ENCODE assay signal across 20 cellular contexts in the genomic region with DNA sequence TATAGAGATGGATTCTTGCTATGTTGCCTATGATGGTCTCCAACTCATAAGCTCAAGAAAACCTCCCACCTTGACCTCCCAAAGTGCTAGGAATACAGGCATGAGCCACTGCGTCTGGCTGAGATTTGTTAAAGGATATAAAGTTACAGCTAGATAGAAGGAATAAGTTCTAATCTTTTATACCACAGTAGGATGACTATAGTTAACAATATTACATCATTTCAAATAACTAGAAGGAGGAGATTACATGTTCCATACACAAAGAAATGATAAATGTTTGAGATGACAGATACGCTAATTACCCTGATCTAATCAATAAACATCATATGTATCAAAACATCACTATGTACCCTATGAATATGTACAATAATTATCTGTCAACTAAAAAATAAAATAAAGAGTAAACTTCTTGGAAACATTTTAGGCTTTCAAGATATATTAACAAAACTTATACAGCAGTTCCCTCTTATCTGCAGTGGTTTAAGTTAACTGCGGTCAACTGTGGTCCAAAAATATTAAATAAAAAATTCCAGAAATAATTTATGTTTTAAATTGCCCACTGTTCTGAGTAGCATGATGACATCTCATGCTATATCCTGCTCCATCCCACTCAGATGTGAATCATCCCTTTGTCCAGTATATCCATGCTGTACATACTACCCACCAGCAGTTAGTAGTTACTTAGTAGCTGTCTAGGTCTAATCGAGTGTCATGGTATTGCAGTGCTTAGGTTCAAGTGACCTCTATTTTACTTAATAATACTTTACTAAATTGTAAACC.
A peak's percentile ranks its signal among the peaks of the same experiment; 100 is the strongest.
DNase-seq lines count a peak whose midpoint lies in the region; ATAC-seq, FAIRE-seq and TF ChIP-seq lines count a peak whose summit lies in the region.
"Had no signal": no experiment of that assay in that cellular context is flagged by ENCODE, and none has a peak within 500 bp of the region (broad histone marks: within the 10 kb centered on the region; RNA-seq: fewer than 3 reads in every experiment).

No MANE protein-coding gene starts in this region.

- TF ChIP-seq RAD21 in IMR-90 (IDR thresholded peaks at IDR 0.05; ENCODE audit: low read length) = no peak

- H4K91ac ChIP-seq in IMR-90 (ENCODE audit: insufficient read depth, low read depth, low read length) = no peak overlapping the region

- POLR2A ChIA-PET in IMR-90 (lab: Charles Lee; ENCODE audit: unreplicated experiment) (interaction anchor here (0.6 kb wide), 2 partner anchors 29 to 1246 kb away, joined by 3 read pairs; no protein-coding TSS in a partner anchor), MCF 10A (lab: Yijun Ruan, JAX) (interaction anchor here (0.6 kb wide), 1 partner anchor 120 kb away, joined by 3 read pairs; no protein-coding TSS in a partner anchor)

- no peaks in the 10 kb centered on the region for H4K20me1 ChIP-seq in IMR-90 (ENCODE audit: insufficient read depth, low read length)

- TF ChIP-seq CTCF in IMR-90 (conservative IDR thresholded peaks at IDR 0.05; ENCODE audit: low read depth, low read length) (no peak), bronchial epithelial cell (IDR thresholded peaks at IDR 0.05; ENCODE audit: insufficient read depth, low read length, severe bottlenecking) (no peak), fibroblast of villous mesenchyme (IDR thresholded peaks at IDR 0.05; ENCODE audit: insufficient read depth, low read depth, low read length) (no peak), Peyer's patch (IDR thresholded peaks at IDR 0.05) (no peak), coronary artery (IDR thresholded peaks at IDR 0.05) (no peak), MCF 10A (IDR thresholded peaks at IDR 0.05; ENCODE audit: unreplicated experiment) (no peak)

- H3K36me3 ChIP-seq in IMR-90 (ENCODE audit: control insufficient read depth, insufficient read depth, low read length) (no peaks in the 10 kb centered on the region), bronchial epithelial cell (ENCODE audit: control insufficient read depth, insufficient read depth, low read length) (no peaks in the 10 kb centered on the region), Peyer's patch (no peaks in the 10 kb centered on the region)

- no peak overlapping the region for H2BK20ac ChIP-seq in IMR-90 (ENCODE audit: low read depth, low read length)

- H3K4me3 Mint-ChIP-seq in MCF 10A (ENCODE audit: unreplicated experiment) = no peak overlapping the region
- H3K4me3 Mint-ChIP-seq: CD4-positive, alpha-beta memory T cell had no signal

- no peak overlapping the region for H3K4me3 ChIP-seq in IMR-90 (ENCODE audit: insufficient read depth, low read depth, low read length)
- no peak overlapping the region for H3K4me3 ChIP-seq in bronchial epithelial cell (ENCODE audit: low read depth, low read length)
- H3K4me3 ChIP-seq in fibroblast of villous mesenchyme (ENCODE audit: low read depth, low read length) = no peak overlapping the region
- H3K4me3 ChIP-seq in Peyer's patch = no peak overlapping the region
- H3K4me3 ChIP-seq in coronary artery = no peak overlapping the region
- H3K4me3 ChIP-seq: PC-9 had no signal

- H2BK15ac ChIP-seq in IMR-90 (ENCODE audit: low read depth, low read length) = no peak overlapping the region

- H3K23ac ChIP-seq in IMR-90 (ENCODE audit: low read depth, low read length) = no peak overlapping the region

- H3K4ac ChIP-seq in IMR-90 (ENCODE audit: low read depth, low read length) = no peak overlapping the region

- no peak overlapping the region for H2BK120ac ChIP-seq in IMR-90 (ENCODE audit: low read depth, low read length)

- H2AFZ ChIP-seq in IMR-90 (replicated peaks; ENCODE audit: low read length, poor library complexity) = no peak overlapping the region
- H2AFZ ChIP-seq: PC-9 had no signal

- BruUV-seq in IMR-90 (replicated peaks; lab: Mats Ljungman, UMichigan) (no TSS peak), MCF 10A (replicated peaks; lab: Mats Ljungman, UMichigan) (no TSS peak)

- no peak overlapping the region for H3K14ac ChIP-seq in IMR-90 (replicated peaks; ENCODE audit: low read depth, low read length)

- H3K27ac ChIP-seq in IMR-90 (ENCODE audit: insufficient read depth, low read length) (no peak overlapping the region), Peyer's patch (no peak overlapping the region), coronary artery (no peak overlapping the region)
- H3K27ac ChIP-seq: PC-9 had no signal

- no peak overlapping the region for H3K18ac ChIP-seq in IMR-90 (ENCODE audit: low read depth, low read length)

- no peaks in the 10 kb centered on the region for H3K4me1 Mint-ChIP-seq in MCF 10A (ENCODE audit: insufficient read depth, unreplicated experiment)
- H3K4me1 Mint-ChIP-seq: CD4-positive, alpha-beta memory T cell had no signal

- no peak overlapping the region for H2AK9ac ChIP-seq in IMR-90 (replicated peaks; ENCODE audit: low read depth, low read length, poor library complexity)

- peaks cover 7% of the 10 kb centered on the region for H3K9me3 Mint-ChIP-seq in MCF 10A (ENCODE audit: unreplicated experiment)

- in situ Hi-C loops in IMR-90 (cut with MboI; ENCODE audit: low sequenced_read_pairs) = no loop called here

- no peak overlapping the region for H3K56ac ChIP-seq in IMR-90 (ENCODE audit: extremely low read depth, insufficient read depth, low read length)

- no peak overlapping the region for H3K9ac ChIP-seq in IMR-90 (ENCODE audit: low read depth, low read length)

- FAIRE-seq in bronchial epithelial cell (lab: Jason Lieb, UNC) = no peak
- FAIRE-seq in urothelium cell line (lab: Jason Lieb, UNC) = peak; percentile 95
- FAIRE-seq: H1, HepG2 had no signal

- H3K27ac Mint-ChIP-seq in MCF 10A (ENCODE audit: low read depth, unreplicated experiment) = no peak overlapping the region
- H3K27ac Mint-ChIP-seq: CD4-positive, alpha-beta memory T cell had no signal

- no peaks in the 10 kb centered on the region for H3K27me3 Mint-ChIP-seq in MCF 10A (ENCODE audit: insufficient read depth, unreplicated experiment)
- H3K27me3 Mint-ChIP-seq: CD4-positive, alpha-beta memory T cell had no signal

- H3K9me1 ChIP-seq in IMR-90 (ENCODE audit: insufficient read depth, low read length) = no peaks in the 10 kb centered on the region

- WGBS in IMR-90 (ENCODE audit: extremely low coverage in 2 of 2, insufficient read length in 1 of 2), 2 experiments = no CpG with 5 or more reads among the region's 4 CpGs

- H3K36me3 Mint-ChIP-seq in MCF 10A (ENCODE audit: insufficient read depth, unreplicated experiment) = no peaks in the 10 kb centered on the region

- dilution Hi-C loops in IMR-90 (cut with HindIII; ENCODE audit: low sequenced_read_pairs, unreplicated experiment) = no loop called here

- intact Hi-C loops in IMR-90 (cut with micrococcal nuclease) = no loop called here
- intact Hi-C loops in MCF 10A (cut with micrococcal nuclease) = no loop called here

- H3K9me3 ChIP-seq in IMR-90 (ENCODE audit: control insufficient read depth, insufficient read depth, low read length) (0 out of 2 replicates have a peak, but pooled peaks cover 2% of the 10 kb centered on the region), Peyer's patch (peaks cover 0 to 12% (median 0%) of the 10 kb centered on the region in 4 donors)

- H3K4me1 ChIP-seq in IMR-90 (ENCODE audit: control insufficient read depth, insufficient read depth, low read length) (no peaks in the 10 kb centered on the region), Peyer's patch (no peaks in the 10 kb centered on the region)

- no peak overlapping the region for H2AK5ac ChIP-seq in IMR-90 (ENCODE audit: low read depth, low read length)

- no peak overlapping the region for H4K5ac ChIP-seq in IMR-90 (ENCODE audit: low read depth, low read length)

- peak; percentile 70 for ATAC-seq in IMR-90 (ENCODE audit: low read depth)
- ATAC-seq: HepG2 had no signal

- H3K4me2 ChIP-seq in IMR-90 (ENCODE audit: low read depth, low read length) = no peak overlapping the region
- H3K4me2 ChIP-seq: PC-9 had no signal

- no peaks in the 10 kb centered on the region for H3K27me3 ChIP-seq in IMR-90 (ENCODE audit: control insufficient read depth, insufficient read depth, low read length)
- H3K27me3 ChIP-seq in bronchial epithelial cell (ENCODE audit: control insufficient read depth, insufficient read depth, low read length) = no peaks in the 10 kb centered on the region
- H3K27me3 ChIP-seq in Peyer's patch = no peaks in the 10 kb centered on the region

- H4K8ac ChIP-seq in IMR-90 (ENCODE audit: low read depth in 2 of 2, low read length in 2 of 2) = no peak overlapping the region

- peak; percentile 84 for DNase-seq in IMR-90
- DNase-seq in bronchial epithelial cell (ENCODE audit: low read depth) = peak; percentile 20
- peak; percentile 61 for DNase-seq in fibroblast of villous mesenchyme (ENCODE audit: low read depth)
- DNase-seq in urothelium cell line (ENCODE audit: low spot score) = no peak
- DNase-seq in erythroblast (lab: John Stamatoyannopoulos, UW) = no peak
- DNase-seq in Peyer's patch = no peak
- no peak for DNase-seq in coronary artery (ENCODE audit: low spot score)
- no peak for DNase-seq in MCF 10A (ENCODE audit: unreplicated experiment)
- DNase-seq: CD4-positive, alpha-beta memory T cell; DMS53; KG1; MV-4-11; NCI-H1436; NCI-H2029; NCI-H2171; NCI-H526; PC-9; SW 1271 had no signal

- no peak for TF ChIP-seq POLR2A in IMR-90 (IDR thresholded peaks at IDR 0.05; ENCODE audit: low read depth, low read length)
- TF ChIP-seq POLR2A in erythroblast (IDR thresholded peaks at IDR 0.05; ENCODE audit: low read length) = no peak
- no peak for TF ChIP-seq POLR2A in Peyer's patch (IDR thresholded peaks at IDR 0.05)

- H3K79me1 ChIP-seq in IMR-90 (ENCODE audit: low read depth in 1 of 2, low read length in 2 of 2) = no peaks in the 10 kb centered on the region

- H2BK5ac ChIP-seq in IMR-90 (ENCODE audit: low read depth, low read length, poor library complexity, severe bottlenecking) = no peak overlapping the region

- CTCF ChIA-PET in IMR-90 (lab: Yijun Ruan, JAX) (no interaction called here), MCF 10A (lab: Yijun Ruan, JAX) (no interaction called here)

TF ChIP-seq in IMR-90, 13 proteins besides CTCF, POLR2A, EP300 and RAD21 (continues in another document):
- TF ChIP-seq, protein P1, sequence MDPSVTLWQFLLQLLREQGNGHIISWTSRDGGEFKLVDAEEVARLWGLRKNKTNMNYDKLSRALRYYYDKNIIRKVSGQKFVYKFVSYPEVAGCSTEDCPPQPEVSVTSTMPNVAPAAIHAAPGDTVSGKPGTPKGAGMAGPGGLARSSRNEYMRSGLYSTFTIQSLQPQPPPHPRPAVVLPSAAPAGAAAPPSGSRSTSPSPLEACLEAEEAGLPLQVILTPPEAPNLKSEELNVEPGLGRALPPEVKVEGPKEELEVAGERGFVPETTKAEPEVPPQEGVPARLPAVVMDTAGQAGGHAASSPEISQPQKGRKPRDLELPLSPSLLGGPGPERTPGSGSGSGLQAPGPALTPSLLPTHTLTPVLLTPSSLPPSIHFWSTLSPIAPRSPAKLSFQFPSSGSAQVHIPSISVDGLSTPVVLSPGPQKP (IDR thresholded peaks at IDR 0.05; ENCODE audit: borderline replicate concordance, low read depth, low read length) = no peak
- TF ChIP-seq MXI1 (IDR thresholded peaks at IDR 0.05; ENCODE audit: borderline replicate concordance, low read depth, low read length) (no peak), BHLHE40 (IDR thresholded peaks at IDR 0.05; ENCODE audit: low read depth, low read length) (no peak), RCOR1 (IDR thresholded peaks at IDR 0.05; ENCODE audit: insufficient replicate concordance, low read length) (no peak), RFX5 (IDR thresholded peaks at IDR 0.05; ENCODE audit: low read depth, low read length) (no peak)

Comparison
In these comparisons a context has a peak if more than half of its experiments do, and no peak if none do; other contexts are left out.
1. DNase-seq: peak in IMR-90 (single experiment), bronchial epithelial cell (single experiment) and fibroblast of villous mesenchyme (single experiment); none in urothelium cell line (single experiment), erythroblast (0 of 2), Peyer's patch (0 of 3), coronary artery (single experiment) and MCF 10A (single experiment).